ENCODE assay signal across 1 cellular context in the genomic region with DNA sequence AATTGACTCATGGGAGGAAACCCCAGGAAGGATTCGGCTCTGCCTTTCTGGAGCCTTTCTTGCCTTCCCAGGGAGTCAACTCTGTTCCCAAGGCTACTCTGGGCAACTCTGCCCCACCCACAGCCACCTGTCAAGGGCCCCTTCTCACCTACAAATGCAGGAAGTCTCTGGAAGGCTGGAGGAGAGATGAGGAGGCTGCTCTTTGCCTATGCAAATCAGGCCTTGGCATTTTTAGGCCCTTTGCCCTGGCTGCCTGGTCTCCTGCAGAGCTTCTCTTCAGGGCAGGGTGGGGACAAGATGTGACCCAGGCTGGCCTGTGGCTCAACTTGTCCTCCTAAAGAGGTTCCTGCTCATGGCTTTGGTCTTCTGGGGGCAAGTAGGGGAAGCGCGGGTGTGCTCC.
TF ChIP-seq lines count a peak whose summit lies in the region.

No MANE protein-coding gene starts in this region.

TF ChIP-seq in GM12878, 131 proteins besides CTCF, POLR2A, EP300 and RAD21 (continued from another document):
- TF ChIP-seq, protein P1, sequence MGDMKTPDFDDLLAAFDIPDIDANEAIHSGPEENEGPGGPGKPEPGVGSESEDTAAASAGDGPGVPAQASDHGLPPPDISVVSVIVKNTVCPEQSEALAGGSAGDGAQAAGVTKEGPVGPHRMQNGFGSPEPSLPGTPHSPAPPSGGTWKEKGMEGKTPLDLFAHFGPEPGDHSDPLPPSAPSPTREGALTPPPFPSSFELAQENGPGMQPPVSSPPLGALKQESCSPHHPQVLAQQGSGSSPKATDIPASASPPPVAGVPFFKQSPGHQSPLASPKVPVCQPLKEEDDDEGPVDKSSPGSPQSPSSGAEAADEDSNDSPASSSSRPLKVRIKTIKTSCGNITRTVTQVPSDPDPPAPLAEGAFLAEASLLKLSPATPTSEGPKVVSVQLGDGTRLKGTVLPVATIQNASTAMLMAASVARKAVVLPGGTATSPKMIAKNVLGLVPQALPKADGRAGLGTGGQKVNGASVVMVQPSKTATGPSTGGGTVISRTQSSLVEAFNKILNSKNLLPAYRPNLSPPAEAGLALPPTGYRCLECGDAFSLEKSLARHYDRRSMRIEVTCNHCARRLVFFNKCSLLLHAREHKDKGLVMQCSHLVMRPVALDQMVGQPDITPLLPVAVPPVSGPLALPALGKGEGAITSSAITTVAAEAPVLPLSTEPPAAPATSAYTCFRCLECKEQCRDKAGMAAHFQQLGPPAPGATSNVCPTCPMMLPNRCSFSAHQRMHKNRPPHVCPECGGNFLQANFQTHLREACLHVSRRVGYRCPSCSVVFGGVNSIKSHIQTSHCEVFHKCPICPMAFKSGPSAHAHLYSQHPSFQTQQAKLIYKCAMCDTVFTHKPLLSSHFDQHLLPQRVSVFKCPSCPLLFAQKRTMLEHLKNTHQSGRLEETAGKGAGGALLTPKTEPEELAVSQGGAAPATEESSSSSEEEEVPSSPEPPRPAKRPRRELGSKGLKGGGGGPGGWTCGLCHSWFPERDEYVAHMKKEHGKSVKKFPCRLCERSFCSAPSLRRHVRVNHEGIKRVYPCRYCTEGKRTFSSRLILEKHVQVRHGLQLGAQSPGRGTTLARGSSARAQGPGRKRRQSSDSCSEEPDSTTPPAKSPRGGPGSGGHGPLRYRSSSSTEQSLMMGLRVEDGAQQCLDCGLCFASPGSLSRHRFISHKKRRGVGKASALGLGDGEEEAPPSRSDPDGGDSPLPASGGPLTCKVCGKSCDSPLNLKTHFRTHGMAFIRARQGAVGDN (IDR thresholded peaks at IDR 0.05) = no peak
- no peak for TF ChIP-seq ETV6 (conservative IDR thresholded peaks at IDR 0.05 in 1 of 2, IDR thresholded peaks at IDR 0.05 in 1 of 2; ENCODE audit: borderline replicate concordance in 1 of 2, low read depth in 1 of 2)
- no peak for TF ChIP-seq TARDBP (IDR thresholded peaks at IDR 0.05; ENCODE audit: borderline replicate concordance)
- no peak for TF ChIP-seq SMC3 (IDR thresholded peaks at IDR 0.05; ENCODE audit: borderline replicate concordance, low read length)
TF ChIP-seq in GM12878: peak in this region for 0.
